Comparison of ENCODE assay signal across 1 cellular context in genomic region chr2:25821225-25822056, GRCh38.
TF ChIP-seq lines count a peak whose summit lies in the region.

No MANE protein-coding gene starts in this region.

TF ChIP-seq in K562, 482 proteins besides CTCF, POLR2A, EP300 and RAD21 (continued from another document and continues in another):
- no peak for TF ChIP-seq CEBPZ (IDR thresholded peaks at IDR 0.05; ENCODE audit: borderline replicate concordance, low read depth, low read length)
- TF ChIP-seq CXXC5 (CRISPR knock-in tag; IDR thresholded peaks at IDR 0.05), result no peak; the same call in 1 of the 2 replicates
- TF ChIP-seq, protein P1, sequence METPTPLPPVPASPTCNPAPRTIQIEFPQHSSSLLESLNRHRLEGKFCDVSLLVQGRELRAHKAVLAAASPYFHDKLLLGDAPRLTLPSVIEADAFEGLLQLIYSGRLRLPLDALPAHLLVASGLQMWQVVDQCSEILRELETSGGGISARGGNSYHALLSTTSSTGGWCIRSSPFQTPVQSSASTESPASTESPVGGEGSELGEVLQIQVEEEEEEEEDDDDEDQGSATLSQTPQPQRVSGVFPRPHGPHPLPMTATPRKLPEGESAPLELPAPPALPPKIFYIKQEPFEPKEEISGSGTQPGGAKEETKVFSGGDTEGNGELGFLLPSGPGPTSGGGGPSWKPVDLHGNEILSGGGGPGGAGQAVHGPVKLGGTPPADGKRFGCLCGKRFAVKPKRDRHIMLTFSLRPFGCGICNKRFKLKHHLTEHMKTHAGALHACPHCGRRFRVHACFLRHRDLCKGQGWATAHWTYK (CRISPR knock-in tag; IDR thresholded peaks at IDR 0.05), result no peak
- no peak for TF ChIP-seq ETS2 (tag; IDR thresholded peaks at IDR 0.05; ENCODE audit: borderline replicate concordance, poor library complexity, severe bottlenecking)
- TF ChIP-seq NFE2 (IDR thresholded peaks at IDR 0.05; ENCODE audit: low read depth), result no peak
- peak; percentile 91 for TF ChIP-seq ZNF584 (CRISPR knock-in tag; IDR thresholded peaks at IDR 0.05; ENCODE audit: low read depth)
- no peak for TF ChIP-seq MAFF (IDR thresholded peaks at IDR 0.05; ENCODE audit: low read length)
- TF ChIP-seq, protein P2, sequence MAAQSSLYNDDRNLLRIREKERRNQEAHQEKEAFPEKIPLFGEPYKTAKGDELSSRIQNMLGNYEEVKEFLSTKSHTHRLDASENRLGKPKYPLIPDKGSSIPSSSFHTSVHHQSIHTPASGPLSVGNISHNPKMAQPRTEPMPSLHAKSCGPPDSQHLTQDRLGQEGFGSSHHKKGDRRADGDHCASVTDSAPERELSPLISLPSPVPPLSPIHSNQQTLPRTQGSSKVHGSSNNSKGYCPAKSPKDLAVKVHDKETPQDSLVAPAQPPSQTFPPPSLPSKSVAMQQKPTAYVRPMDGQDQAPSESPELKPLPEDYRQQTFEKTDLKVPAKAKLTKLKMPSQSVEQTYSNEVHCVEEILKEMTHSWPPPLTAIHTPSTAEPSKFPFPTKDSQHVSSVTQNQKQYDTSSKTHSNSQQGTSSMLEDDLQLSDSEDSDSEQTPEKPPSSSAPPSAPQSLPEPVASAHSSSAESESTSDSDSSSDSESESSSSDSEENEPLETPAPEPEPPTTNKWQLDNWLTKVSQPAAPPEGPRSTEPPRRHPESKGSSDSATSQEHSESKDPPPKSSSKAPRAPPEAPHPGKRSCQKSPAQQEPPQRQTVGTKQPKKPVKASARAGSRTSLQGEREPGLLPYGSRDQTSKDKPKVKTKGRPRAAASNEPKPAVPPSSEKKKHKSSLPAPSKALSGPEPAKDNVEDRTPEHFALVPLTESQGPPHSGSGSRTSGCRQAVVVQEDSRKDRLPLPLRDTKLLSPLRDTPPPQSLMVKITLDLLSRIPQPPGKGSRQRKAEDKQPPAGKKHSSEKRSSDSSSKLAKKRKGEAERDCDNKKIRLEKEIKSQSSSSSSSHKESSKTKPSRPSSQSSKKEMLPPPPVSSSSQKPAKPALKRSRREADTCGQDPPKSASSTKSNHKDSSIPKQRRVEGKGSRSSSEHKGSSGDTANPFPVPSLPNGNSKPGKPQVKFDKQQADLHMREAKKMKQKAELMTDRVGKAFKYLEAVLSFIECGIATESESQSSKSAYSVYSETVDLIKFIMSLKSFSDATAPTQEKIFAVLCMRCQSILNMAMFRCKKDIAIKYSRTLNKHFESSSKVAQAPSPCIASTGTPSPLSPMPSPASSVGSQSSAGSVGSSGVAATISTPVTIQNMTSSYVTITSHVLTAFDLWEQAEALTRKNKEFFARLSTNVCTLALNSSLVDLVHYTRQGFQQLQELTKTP (IDR thresholded peaks at IDR 0.05; ENCODE audit: low read depth in 1 of 2, partially characterized antibody in 2 of 2), result peak in 1 of 2 experiments; percentile 15
- TF ChIP-seq FOXM1 (IDR thresholded peaks at IDR 0.05; ENCODE audit: low read depth), result no peak
- no peak for TF ChIP-seq FOXM1 (CRISPR knock-in tag; IDR thresholded peaks at IDR 0.05; ENCODE audit: low read depth)
- TF ChIP-seq CHD4 (IDR thresholded peaks at IDR 0.05; ENCODE audit: insufficient read depth, insufficient replicate concordance, low read depth, low read length, poor library complexity, severe bottlenecking), result no peak
- no peak for TF ChIP-seq RB1 (IDR thresholded peaks at IDR 0.05; ENCODE audit: low read depth)
- no peak for TF ChIP-seq ZKSCAN3 (CRISPR knock-in tag; IDR thresholded peaks at IDR 0.05)
- no peak for TF ChIP-seq RBM22 (IDR thresholded peaks at IDR 0.05; ENCODE audit: low read depth, low read length, poor library complexity, severe bottlenecking)
- 0 out of 2 replicates have a peak, but pooled peaks have one; percentile 11 for TF ChIP-seq MYC (IDR thresholded peaks at IDR 0.05; ENCODE audit: low read depth, low read length)
- no peak for TF ChIP-seq MYC (CRISPR knock-in tag; IDR thresholded peaks at IDR 0.05; ENCODE audit: borderline replicate concordance, low read depth)
- TF ChIP-seq DPF2 (IDR thresholded peaks at IDR 0.05), result no peak
- no peak for TF ChIP-seq KDM4B (IDR thresholded peaks at IDR 0.05; ENCODE audit: borderline replicate concordance in 2 of 2, low read depth in 1 of 2)
- no peak for TF ChIP-seq PRPF4 (IDR thresholded peaks at IDR 0.05; ENCODE audit: insufficient read depth, low read depth, low read length, poor library complexity, severe bottlenecking)
- TF ChIP-seq, protein P3, sequence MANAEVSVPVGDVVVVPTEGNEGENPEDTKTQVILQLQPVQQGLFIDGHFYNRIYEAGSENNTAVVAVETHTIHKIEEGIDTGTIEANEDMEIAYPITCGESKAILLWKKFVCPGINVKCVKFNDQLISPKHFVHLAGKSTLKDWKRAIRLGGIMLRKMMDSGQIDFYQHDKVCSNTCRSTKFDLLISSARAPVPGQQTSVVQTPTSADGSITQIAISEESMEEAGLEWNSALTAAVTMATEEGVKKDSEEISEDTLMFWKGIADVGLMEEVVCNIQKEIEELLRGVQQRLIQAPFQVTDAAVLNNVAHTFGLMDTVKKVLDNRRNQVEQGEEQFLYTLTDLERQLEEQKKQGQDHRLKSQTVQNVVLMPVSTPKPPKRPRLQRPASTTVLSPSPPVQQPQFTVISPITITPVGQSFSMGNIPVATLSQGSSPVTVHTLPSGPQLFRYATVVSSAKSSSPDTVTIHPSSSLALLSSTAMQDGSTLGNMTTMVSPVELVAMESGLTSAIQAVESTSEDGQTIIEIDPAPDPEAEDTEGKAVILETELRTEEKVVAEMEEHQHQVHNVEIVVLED (CRISPR knock-in tag; IDR thresholded peaks at IDR 0.05), result no peak
- TF ChIP-seq ZNF696 (CRISPR knock-in tag; conservative IDR thresholded peaks at IDR 0.05), result no peak
- TF ChIP-seq ZBTB8A (IDR thresholded peaks at IDR 0.05; ENCODE audit: partially characterized antibody), result no peak
- no peak for TF ChIP-seq LCOR (CRISPR knock-in tag; IDR thresholded peaks at IDR 0.05)
- no peak for TF ChIP-seq NR2C1 (IDR thresholded peaks at IDR 0.05)
- peak; percentile 59; the same call in 1 of the 2 replicates for TF ChIP-seq NR2C1 (tag; IDR thresholded peaks at IDR 0.05)
- no peak for TF ChIP-seq ZFP1 (CRISPR knock-in tag; IDR thresholded peaks at IDR 0.05)
- no peak for TF ChIP-seq KAT7 (CRISPR knock-in tag; IDR thresholded peaks at IDR 0.05; ENCODE audit: borderline replicate concordance)
- TF ChIP-seq, protein P4, sequence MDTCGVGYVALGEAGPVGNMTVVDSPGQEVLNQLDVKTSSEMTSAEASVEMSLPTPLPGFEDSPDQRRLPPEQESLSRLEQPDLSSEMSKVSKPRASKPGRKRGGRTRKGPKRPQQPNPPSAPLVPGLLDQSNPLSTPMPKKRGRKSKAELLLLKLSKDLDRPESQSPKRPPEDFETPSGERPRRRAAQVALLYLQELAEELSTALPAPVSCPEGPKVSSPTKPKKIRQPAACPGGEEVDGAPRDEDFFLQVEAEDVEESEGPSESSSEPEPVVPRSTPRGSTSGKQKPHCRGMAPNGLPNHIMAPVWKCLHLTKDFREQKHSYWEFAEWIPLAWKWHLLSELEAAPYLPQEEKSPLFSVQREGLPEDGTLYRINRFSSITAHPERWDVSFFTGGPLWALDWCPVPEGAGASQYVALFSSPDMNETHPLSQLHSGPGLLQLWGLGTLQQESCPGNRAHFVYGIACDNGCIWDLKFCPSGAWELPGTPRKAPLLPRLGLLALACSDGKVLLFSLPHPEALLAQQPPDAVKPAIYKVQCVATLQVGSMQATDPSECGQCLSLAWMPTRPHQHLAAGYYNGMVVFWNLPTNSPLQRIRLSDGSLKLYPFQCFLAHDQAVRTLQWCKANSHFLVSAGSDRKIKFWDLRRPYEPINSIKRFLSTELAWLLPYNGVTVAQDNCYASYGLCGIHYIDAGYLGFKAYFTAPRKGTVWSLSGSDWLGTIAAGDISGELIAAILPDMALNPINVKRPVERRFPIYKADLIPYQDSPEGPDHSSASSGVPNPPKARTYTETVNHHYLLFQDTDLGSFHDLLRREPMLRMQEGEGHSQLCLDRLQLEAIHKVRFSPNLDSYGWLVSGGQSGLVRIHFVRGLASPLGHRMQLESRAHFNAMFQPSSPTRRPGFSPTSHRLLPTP (IDR thresholded peaks at IDR 0.05; ENCODE audit: borderline replicate concordance, extremely low read depth, insufficient read length), result no peak
- no peak for TF ChIP-seq U2AF2 (optimal IDR thresholded peaks at IDR 0.05; ENCODE audit: low read depth, low read length)
- no peak for TF ChIP-seq HNRNPK (IDR thresholded peaks at IDR 0.05; ENCODE audit: low read depth, low read length, poor library complexity, severe bottlenecking)
- no peak for TF ChIP-seq E2F3 (CRISPR knock-in tag; IDR thresholded peaks at IDR 0.05)
- TF ChIP-seq, protein P5, sequence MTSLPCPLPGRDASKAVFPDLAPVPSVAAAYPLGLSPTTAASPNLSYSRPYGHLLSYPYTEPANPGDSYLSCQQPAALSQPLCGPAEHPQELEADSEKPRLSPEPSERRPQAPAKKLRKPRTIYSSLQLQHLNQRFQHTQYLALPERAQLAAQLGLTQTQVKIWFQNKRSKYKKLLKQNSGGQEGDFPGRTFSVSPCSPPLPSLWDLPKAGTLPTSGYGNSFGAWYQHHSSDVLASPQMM (CRISPR knock-in tag; IDR thresholded peaks at IDR 0.05), result no peak
- no peak for TF ChIP-seq MCM3 (IDR thresholded peaks at IDR 0.05)
- TF ChIP-seq SREBF1 (IDR thresholded peaks at IDR 0.05; ENCODE audit: borderline replicate concordance, low read depth, low read length), result no peak
- no peak for TF ChIP-seq DNMT1 (IDR thresholded peaks at IDR 0.05)
- TF ChIP-seq HMG20A (CRISPR knock-in tag; conservative IDR thresholded peaks at IDR 0.05), result no peak
- TF ChIP-seq, protein P6, sequence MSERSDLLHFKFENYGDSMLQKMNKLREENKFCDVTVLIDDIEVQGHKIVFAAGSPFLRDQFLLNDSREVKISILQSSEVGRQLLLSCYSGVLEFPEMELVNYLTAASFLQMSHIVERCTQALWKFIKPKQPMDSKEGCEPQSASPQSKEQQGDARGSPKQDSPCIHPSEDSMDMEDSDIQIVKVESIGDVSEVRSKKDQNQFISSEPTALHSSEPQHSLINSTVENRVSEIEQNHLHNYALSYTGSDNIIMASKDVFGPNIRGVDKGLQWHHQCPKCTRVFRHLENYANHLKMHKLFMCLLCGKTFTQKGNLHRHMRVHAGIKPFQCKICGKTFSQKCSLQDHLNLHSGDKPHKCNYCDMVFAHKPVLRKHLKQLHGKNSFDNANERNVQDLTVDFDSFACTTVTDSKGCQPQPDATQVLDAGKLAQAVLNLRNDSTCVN (CRISPR knock-in tag; IDR thresholded peaks at IDR 0.05), result no peak
- no peak for TF ChIP-seq ZNF133 (CRISPR knock-in tag; IDR thresholded peaks at IDR 0.05)
- TF ChIP-seq ZNF324 (CRISPR knock-in tag; IDR thresholded peaks at IDR 0.05), result no peak
- no peak for TF ChIP-seq ZNF436 (CRISPR knock-in tag; IDR thresholded peaks at IDR 0.05)
- no peak for TF ChIP-seq ILF3 (IDR thresholded peaks at IDR 0.05; ENCODE audit: borderline replicate concordance)
- TF ChIP-seq CBX8 (IDR thresholded peaks at IDR 0.05; ENCODE audit: borderline replicate concordance, extremely low read depth, low read depth, low read length, poor library complexity, severe bottlenecking), result no peak
- TF ChIP-seq MNT (conservative IDR thresholded peaks at IDR 0.05), result no peak
- TF ChIP-seq ZNF57 (CRISPR knock-in tag; IDR thresholded peaks at IDR 0.05), result no peak
- no peak for TF ChIP-seq TCF3 (CRISPR knock-in tag; IDR thresholded peaks at IDR 0.05)
- TF ChIP-seq THRA (IDR thresholded peaks at IDR 0.05), result no peak
- TF ChIP-seq SIN3B (IDR thresholded peaks at IDR 0.05; ENCODE audit: low read depth), result no peak
- TF ChIP-seq LARP7 (IDR thresholded peaks at IDR 0.05), result no peak
- no peak for TF ChIP-seq MYBL2 (IDR thresholded peaks at IDR 0.05; ENCODE audit: low read depth)
- TF ChIP-seq MYBL2 (CRISPR knock-in tag; IDR thresholded peaks at IDR 0.05; ENCODE audit: borderline replicate concordance), result no peak
